Comparison of ENCODE assay signal across 1 cellular context in the genomic region with DNA sequence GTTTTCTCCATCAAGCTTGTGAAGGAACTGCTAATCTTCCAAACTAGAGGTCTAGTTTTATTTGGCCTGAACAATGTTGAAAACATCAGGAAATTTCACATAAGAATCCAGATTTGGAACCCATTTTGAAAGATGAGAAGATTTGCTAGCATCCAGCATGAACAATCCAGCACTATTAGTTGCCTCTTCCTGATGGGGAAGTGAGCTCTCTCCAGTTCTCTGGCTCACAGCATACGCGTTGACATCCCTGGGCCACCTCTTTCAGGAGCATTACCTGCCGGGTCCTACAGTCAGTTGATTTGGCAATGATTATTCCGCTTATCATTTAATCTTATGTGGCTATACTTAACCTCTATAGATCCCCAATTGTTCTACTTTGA.
TF ChIP-seq lines count a peak whose summit lies in the region.

No MANE protein-coding gene starts in this region.

TF ChIP-seq in A549, 52 proteins besides CTCF, POLR2A, EP300 and RAD21 (continued from another document):
- TF ChIP-seq NR3C1 (IDR thresholded peaks at IDR 0.05) (no peak), TP53 (CRISPR knock-in tag; IDR thresholded peaks at IDR 0.05) (no peak)
